Comparison of ENCODE assay signal across 8 cellular contexts in genomic region chr2:20443276-20443920, GRCh38. TPM values are rescaled to one million over a fixed set of nuclear protein-coding genes. Genes with fewer than 3 reads are reported as not detected.
A peak's percentile ranks its signal among the peaks of the same experiment; 100 is the strongest.
DNase-seq lines count a peak whose midpoint lies in the region; ATAC-seq and TF ChIP-seq lines count a peak whose summit lies in the region.

No MANE protein-coding gene starts in this region.

- ATAC-seq in HG02870 (IDR thresholded peaks at IDR 0.05; ENCODE audit: unreplicated experiment) (no peak), HG03520 (IDR thresholded peaks at IDR 0.05; ENCODE audit: unreplicated experiment) (no peak)

- DNase-seq in DMS114 treated with DMSO at 0.1 percent for 48 hours (lab: John Stamatoyannopoulos, UW; ENCODE audit: unreplicated experiment) = peak; percentile 34
- peak; percentile 32 for DNase-seq in HuH-7 (ENCODE audit: low spot score)
- DNase-seq in SHP77 treated with DMSO at 0.1 percent for 48 hours (lab: John Stamatoyannopoulos, UW) = peak; percentile 54
- peak; percentile 74 for DNase-seq in fibroblast of villous mesenchyme (ENCODE audit: low read depth)
- DNase-seq in retina = peak; percentile 78
- no peak for DNase-seq in putamen (ENCODE audit: low spot score)

- no peak overlapping the region for H3K4me3 ChIP-seq in fibroblast of villous mesenchyme (ENCODE audit: low read depth, low read length)

- TF ChIP-seq CTCF in fibroblast of villous mesenchyme (IDR thresholded peaks at IDR 0.05; ENCODE audit: insufficient read depth, low read depth, low read length) = peak; percentile 51

RNA-seq across cellular contexts. Expression of gene RHOB, which starts 3.5 kb away (rescaled TPM):
- total RNA-seq in fibroblast of villous mesenchyme = 142 and 195 TPM in 2 replicates
